8 cellular contexts compared by ENCODE assay signal in the genomic region with DNA sequence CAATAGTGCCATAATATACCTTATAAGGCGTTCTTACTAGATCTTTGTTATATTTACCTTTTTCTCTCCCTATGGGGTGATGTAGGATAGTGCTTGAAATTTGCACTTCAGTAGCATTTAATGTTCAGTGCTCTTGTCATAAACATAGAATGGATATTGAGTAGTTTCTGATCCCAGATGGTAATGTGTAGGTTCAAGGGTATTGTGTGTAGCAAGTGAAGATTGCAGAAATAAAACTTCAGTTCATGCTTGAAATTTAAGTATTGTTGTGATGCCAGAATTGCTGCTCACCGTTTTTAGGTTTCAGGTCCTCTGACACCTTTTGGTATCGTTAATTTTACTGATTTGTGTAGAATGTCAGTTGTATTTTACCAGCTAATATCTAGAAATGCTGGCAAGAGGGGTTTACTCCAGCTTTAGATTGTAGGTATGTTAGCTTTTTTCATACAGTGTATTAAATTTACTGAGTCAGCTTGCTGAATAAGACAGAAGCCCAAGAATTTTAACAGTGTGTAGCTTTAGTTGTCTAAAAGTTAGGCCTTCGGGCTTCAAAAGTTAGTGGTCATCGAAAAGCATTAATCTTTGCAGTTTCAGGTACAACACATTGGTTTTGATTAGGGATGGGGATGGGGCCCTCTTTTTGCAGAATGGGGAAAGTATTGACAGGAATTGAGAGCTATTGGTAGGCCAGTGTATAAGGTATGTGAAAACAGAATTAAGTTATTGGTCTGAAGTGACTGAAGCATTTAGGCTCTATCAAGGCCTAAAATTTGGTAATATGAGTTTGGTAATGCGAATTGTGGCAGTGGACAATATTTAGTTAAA. TPM values are rescaled to one million over a fixed set of nuclear protein-coding genes. Genes with fewer than 3 reads are reported as not detected.
DNase-seq lines count a peak whose midpoint lies in the region; ATAC-seq, FAIRE-seq and TF ChIP-seq lines count a peak whose summit lies in the region.

No MANE protein-coding gene starts in this region.

- no CpG with 5 or more reads among the region's 6 CpGs for WGBS in trophoblast cell (ENCODE audit: extremely low coverage, insufficient coverage, insufficient read length)

- no peak overlapping the region for H2AK5ac ChIP-seq in trophoblast cell (ENCODE audit: low read length)

- peak overlapping the region; percentile 82 for H3K4me2 ChIP-seq in OCI-LY1 (ENCODE audit: low read length)
- peak overlapping the region; percentile 99 for H3K4me2 ChIP-seq in endothelial cell of umbilical vein (ENCODE audit: insufficient read depth, low read length)
- peak overlapping the region; percentile 93 for H3K4me2 ChIP-seq in trophoblast cell (ENCODE audit: low read length)

- no peak overlapping the region for H4K8ac ChIP-seq in trophoblast cell (ENCODE audit: low read depth, low read length)

- no peaks in the 10 kb centered on the region for H3K9me3 ChIP-seq in ES-I3 (ENCODE audit: control insufficient read depth, insufficient read depth, low read length)
- no peaks in the 10 kb centered on the region for H3K9me3 ChIP-seq in OCI-LY1 (ENCODE audit: low read length)
- H3K9me3 ChIP-seq in endothelial cell of umbilical vein (replicated peaks; ENCODE audit: control insufficient read depth, insufficient read depth, low read length), result no peaks in the 10 kb centered on the region
- no peaks in the 10 kb centered on the region for H3K9me3 ChIP-seq in trophoblast cell (ENCODE audit: insufficient read depth, low read depth, low read length)

- no peak overlapping the region for H2BK120ac ChIP-seq in trophoblast cell (ENCODE audit: insufficient read depth, low read length, poor library complexity)

- no peak overlapping the region for H3K14ac ChIP-seq in trophoblast cell (ENCODE audit: low read length)

- H3K4me3 ChIP-seq in OCI-LY1 (ENCODE audit: low read depth, low read length, poor library complexity, severe bottlenecking), result peak overlapping the region; percentile 99
- peak overlapping the region; percentile 50 to 99 (median 93) for H3K4me3 ChIP-seq in endothelial cell of umbilical vein (replicated peaks in 1 of 3; ENCODE audit: insufficient read depth in 1 of 3, low read depth in 1 of 3, low read length in 3 of 3)
- H3K4me3 ChIP-seq in trophoblast cell (ENCODE audit: low read depth, low read length), result peak overlapping the region; percentile 57

- no peaks in the 10 kb centered on the region for H3F3A ChIP-seq in OCI-LY1 (ENCODE audit: insufficient read depth, low read length)

- no peaks in the 10 kb centered on the region for H4K20me1 ChIP-seq in OCI-LY1 (ENCODE audit: insufficient read depth, low read length)
- H4K20me1 ChIP-seq in endothelial cell of umbilical vein (replicated peaks; ENCODE audit: control insufficient read depth, extremely low read depth, insufficient read depth, low read length), result peaks cover 3% of the 10 kb centered on the region

- no peak overlapping the region for H2BK5ac ChIP-seq in trophoblast cell (ENCODE audit: low read depth, low read length, poor library complexity)

- CTCF ChIA-PET in endothelial cell of umbilical vein (lab: Charles Lee), result interaction anchor here (0.8 to 10.2 kb wide), 7 partner anchors 13 to 688 kb away, joined by 3 to 178 read pairs (median 3); no protein-coding TSS in a partner anchor

- peaks cover 67% of the 10 kb centered on the region for H3K79me2 ChIP-seq in OCI-LY1 (ENCODE audit: insufficient read depth, low read length)
- peaks cover 64% of the 10 kb centered on the region for H3K79me2 ChIP-seq in endothelial cell of umbilical vein (ENCODE audit: control insufficient read depth, insufficient read depth, low read length)
- peaks cover 22% of the 10 kb centered on the region for H3K79me2 ChIP-seq in trophoblast cell (ENCODE audit: control insufficient read depth, insufficient read depth, low read length, poor library complexity)

- dilution Hi-C loops in endothelial cell of umbilical vein (cut with MboI; ENCODE audit: extremely low pct_ligation_motif_present, low sequenced_read_pairs), result loop anchor here (25.0 kb wide), 1 partner anchor 697 kb away; no protein-coding TSS in a partner anchor

- H4K12ac ChIP-seq in trophoblast cell (ENCODE audit: low read depth, low read length), result no peak overlapping the region

- TF ChIP-seq CTCF in OCI-LY1 (IDR thresholded peaks at IDR 0.05; ENCODE audit: low read length), result no peak
- no peak for TF ChIP-seq CTCF in endothelial cell of umbilical vein (IDR thresholded peaks at IDR 0.05; ENCODE audit: extremely low read depth in 1 of 2, insufficient read depth in 1 of 2, low read depth in 1 of 2, low read length in 2 of 2)

- no peaks in the 10 kb centered on the region for H3K9me2 ChIP-seq in OCI-LY1 (ENCODE audit: low read depth, low read length)

- H3K27me3 ChIP-seq in OCI-LY1 (ENCODE audit: insufficient read depth, low read length) (no peaks in the 10 kb centered on the region), endothelial cell of umbilical vein (ENCODE audit: control insufficient read depth in 2 of 2, insufficient read depth in 2 of 2, low read length in 2 of 2) (no peaks in the 10 kb centered on the region), trophoblast cell (ENCODE audit: insufficient read depth, low read length) (no peaks in the 10 kb centered on the region)

- H3K4me1 ChIP-seq in ES-I3 (ENCODE audit: insufficient read depth, low read length), result peaks cover 4% of the 10 kb centered on the region; the same call in 1 of the 2 replicates
- peaks cover 38% of the 10 kb centered on the region for H3K4me1 ChIP-seq in OCI-LY1 (ENCODE audit: insufficient read depth, low read length, severe bottlenecking)
- H3K4me1 ChIP-seq in endothelial cell of umbilical vein (ENCODE audit: control insufficient read depth, extremely low read depth, insufficient read depth, low read length), result peaks cover 19% of the 10 kb centered on the region
- no peaks in the 10 kb centered on the region for H3K4me1 ChIP-seq in trophoblast cell (ENCODE audit: control insufficient read depth in 1 of 2, insufficient read depth in 2 of 2, low read length in 2 of 2)

- no peak for TF ChIP-seq POLR2A in endothelial cell of umbilical vein (IDR thresholded peaks at IDR 0.05; ENCODE audit: low read depth, low read length)

- POLR2A ChIA-PET in endothelial cell of umbilical vein (lab: Charles Lee), result no interaction called here

- peak; percentile 51 for DNase-seq in endothelial cell of umbilical vein (ENCODE audit: low read depth, low spot score)
- no peak for DNase-seq in trophoblast cell
- DNase-seq in NCI-H2171 treated with DMSO at 0.1 percent for 48 hours (lab: John Stamatoyannopoulos, UW), result no peak
- DNase-seq in NCI-H1930 (lab: John Stamatoyannopoulos, UW), result no peak

- H3K79me1 ChIP-seq in trophoblast cell (ENCODE audit: low read length), result peaks cover 25% of the 10 kb centered on the region

- intact Hi-C loops in endothelial cell of umbilical vein (cut with micrococcal nuclease), result loop anchor here (10.0 kb wide), 1 partner anchor 331 kb away; no protein-coding TSS in a partner anchor

- H3K36me3 ChIP-seq in ES-I3 (ENCODE audit: insufficient read depth, low read length), result no peaks in the 10 kb centered on the region
- H3K36me3 ChIP-seq in OCI-LY1 (ENCODE audit: insufficient read depth, low read length), result peaks cover 48% of the 10 kb centered on the region
- no peaks in the 10 kb centered on the region for H3K36me3 ChIP-seq in endothelial cell of umbilical vein (ENCODE audit: control insufficient read depth in 2 of 2, extremely low read depth in 1 of 2, insufficient read depth in 2 of 2, low read length in 2 of 2)
- H3K36me3 ChIP-seq in trophoblast cell (ENCODE audit: control insufficient read depth in 1 of 2, insufficient read depth in 2 of 2, low read length in 2 of 2), result no peaks in the 10 kb centered on the region

- H3K9ac ChIP-seq in ES-I3 (ENCODE audit: low read depth, low read length) (peak overlapping the region; percentile 76), OCI-LY1 (ENCODE audit: low read length) (peak overlapping the region; percentile 100), endothelial cell of umbilical vein (replicated peaks; ENCODE audit: extremely low read depth, insufficient read depth, low read length) (peak overlapping the region; percentile 86), trophoblast cell (ENCODE audit: low read length) (peak overlapping the region; percentile 56)

- H3K4ac ChIP-seq in trophoblast cell (ENCODE audit: low read depth, low read length), result peak overlapping the region; percentile 78

- no peak overlapping the region for H3K18ac ChIP-seq in trophoblast cell (ENCODE audit: low read length)

- ATAC-seq in GM19035 (IDR thresholded peaks at IDR 0.05; ENCODE audit: unreplicated experiment) (no peak), HG03025 (IDR thresholded peaks at IDR 0.05; ENCODE audit: low FRiP score, unreplicated experiment) (no peak)

- no peak overlapping the region for H4K91ac ChIP-seq in trophoblast cell (ENCODE audit: low read depth, low read length)

- FAIRE-seq in endothelial cell of umbilical vein (lab: Jason Lieb, UNC), result no peak

- no peaks in the 10 kb centered on the region for H3K9me1 ChIP-seq in endothelial cell of umbilical vein (replicated peaks; ENCODE audit: control insufficient read depth, extremely low read depth, insufficient read depth, low read length)

- H3K23ac ChIP-seq in trophoblast cell (ENCODE audit: low read length), result no peak overlapping the region

- no TSS peak for BruUV-seq in endothelial cell of umbilical vein (replicated peaks; lab: Mats Ljungman, UMichigan)

- H3K27ac ChIP-seq in OCI-LY1 (ENCODE audit: low read depth, low read length, poor library complexity, severe bottlenecking), result peak overlapping the region; percentile 98
- no peak overlapping the region for H3K27ac ChIP-seq in endothelial cell of umbilical vein (ENCODE audit: insufficient read depth, low read depth, low read length)
- H3K27ac ChIP-seq in trophoblast cell (ENCODE audit: low read depth, low read length), result no peak overlapping the region

- no peak overlapping the region for H2AFZ ChIP-seq in OCI-LY1 (ENCODE audit: low read length)
- no peak overlapping the region for H2AFZ ChIP-seq in endothelial cell of umbilical vein (ENCODE audit: low read depth, low read length)
- no peak overlapping the region for H2AFZ ChIP-seq in trophoblast cell (ENCODE audit: insufficient read depth, low read length, poor library complexity)

- H2BK12ac ChIP-seq in trophoblast cell (ENCODE audit: low read length), result no peak overlapping the region

RNA-seq across cellular contexts. Expression of gene PTEN, which starts 2.0 kb away (rescaled TPM):
- 75.3 and 76.9 TPM in 2 replicates for total RNA-seq in endothelial cell of umbilical vein
- polyA plus RNA-seq in endothelial cell of umbilical vein, result 6.7 and 8.0 TPM in 2 replicates
- polyA plus RNA-seq in endothelial cell of umbilical vein (2011; cell fraction: cytosol; rRNA removed), result 19.3 and 21.5 TPM in 2 replicates
- 30.8 and 38.3 TPM in 2 replicates for polyA plus RNA-seq in endothelial cell of umbilical vein (2011; cell fraction: nucleus; rRNA removed)
- polyA plus RNA-seq in endothelial cell of umbilical vein (2012), result 54.9 and 57.4 TPM in 2 replicates
- polyA minus RNA-seq in endothelial cell of umbilical vein, result 50.5 and 53.5 TPM in 2 replicates
- 181 TPM for polyA minus RNA-seq in endothelial cell of umbilical vein (2011; cell fraction: cytosol; rRNA and poly(A)+ RNA removed)
- polyA minus RNA-seq in endothelial cell of umbilical vein (2011; cell fraction: nucleus; rRNA and poly(A)+ RNA removed), result 132 and 167 TPM in 2 replicates
- 52.1 and 54.8 TPM in 2 replicates for polyA plus RNA-seq in trophoblast cell (2013)

RNA-seq across cellular contexts. Expression of gene KLLN, which starts 2.1 kb away (rescaled TPM):
- 0.21 and 0.31 TPM in 2 replicates for total RNA-seq in endothelial cell of umbilical vein
- 0.14 and 0.18 TPM in 2 replicates for polyA plus RNA-seq in endothelial cell of umbilical vein
- polyA plus RNA-seq in endothelial cell of umbilical vein (2011; cell fraction: cytosol; rRNA removed), result 0.17 and 0.20 TPM in 2 replicates
- polyA plus RNA-seq in endothelial cell of umbilical vein (2011; cell fraction: nucleus; rRNA removed), result 0.13 and 0.22 TPM in 2 replicates
- polyA plus RNA-seq in endothelial cell of umbilical vein (2012), result 0.16 and 0.21 TPM in 2 replicates
- 0.32 and 0.38 TPM in 2 replicates for polyA minus RNA-seq in endothelial cell of umbilical vein
- 2.3 TPM for polyA minus RNA-seq in endothelial cell of umbilical vein (2011; cell fraction: cytosol; rRNA and poly(A)+ RNA removed)
- 0.34 and 0.53 TPM in 2 replicates for polyA minus RNA-seq in endothelial cell of umbilical vein (2011; cell fraction: nucleus; rRNA and poly(A)+ RNA removed)
- 0.42 and 0.49 TPM in 2 replicates for polyA plus RNA-seq in trophoblast cell (2013)

RNA-seq across cellular contexts. Expression of gene ATAD1, which starts 47.4 kb away (rescaled TPM):
- total RNA-seq in endothelial cell of umbilical vein, result 23.6 and 25.8 TPM in 2 replicates
- polyA plus RNA-seq in endothelial cell of umbilical vein, result 4.6 and 5.2 TPM in 2 replicates
- 8.2 and 8.3 TPM in 2 replicates for polyA plus RNA-seq in endothelial cell of umbilical vein (2011; cell fraction: cytosol; rRNA removed)
- 13.7 and 19.0 TPM in 2 replicates for polyA plus RNA-seq in endothelial cell of umbilical vein (2011; cell fraction: nucleus; rRNA removed)
- 23.8 and 24.2 TPM in 2 replicates for polyA plus RNA-seq in endothelial cell of umbilical vein (2012)
- polyA minus RNA-seq in endothelial cell of umbilical vein, result 9.9 and 11.8 TPM in 2 replicates
- 45.0 TPM for polyA minus RNA-seq in endothelial cell of umbilical vein (2011; cell fraction: cytosol; rRNA and poly(A)+ RNA removed)
- polyA minus RNA-seq in endothelial cell of umbilical vein (2011; cell fraction: nucleus; rRNA and poly(A)+ RNA removed), result 17.0 and 21.3 TPM in 2 replicates
- 36.3 and 39.0 TPM in 2 replicates for polyA plus RNA-seq in trophoblast cell (2013)
